In genomic region chr1:164912290-164912689, GRCh38 we compare ENCODE assay signal across 21 cellular contexts.
DNase-seq lines count a peak whose midpoint lies in the region; FAIRE-seq and TF ChIP-seq lines count a peak whose summit lies in the region.
"Had no signal": no experiment of that assay in that cellular context is flagged by ENCODE, and none has a peak within 500 bp of the region (broad histone marks: within the 10 kb centered on the region; RNA-seq: fewer than 3 reads in every experiment).

No MANE protein-coding gene starts in this region.

- no peak overlapping the region for H4K5ac ChIP-seq in H1 (ENCODE audit: insufficient read length, low read depth, low read length)

- POLR2A ChIA-PET in H1 (lab: Charles Lee; ENCODE audit: partially characterized antibody) = no interaction called here

- no peaks in the 10 kb centered on the region for H4K20me1 ChIP-seq in H1 (replicated peaks in 1 of 2; ENCODE audit: control insufficient read depth in 1 of 2, insufficient read depth in 2 of 2, low read length in 2 of 2)

- H3K27ac ChIP-seq in H1 (ENCODE audit: low read depth, low read length) (no peak overlapping the region), small intestine (ENCODE audit: low read depth in 1 of 2, low read length in 1 of 2) (no peak overlapping the region)
- H3K27ac ChIP-seq: HL-60 had no signal

- 0 out of 2 replicates have a peak overlapping the region, but pooled peaks have one; percentile 33 for H2AFZ ChIP-seq in H1 (ENCODE audit: low read length)

- no peaks in the 10 kb centered on the region for H3K23me2 ChIP-seq in H1 (ENCODE audit: low read depth, low read length)

- TF ChIP-seq CTCF in H1 (IDR thresholded peaks at IDR 0.05; ENCODE audit: control extremely low read depth in 1 of 3, insufficient read depth in 1 of 3, low read depth in 1 of 3, low read length in 3 of 3) = no peak

- H2BK15ac ChIP-seq in H1 (ENCODE audit: low read length) = no peak overlapping the region

- no peak for TF ChIP-seq EP300 in H1 (IDR thresholded peaks at IDR 0.05; ENCODE audit: borderline replicate concordance in 1 of 2, low read depth in 2 of 2, low read length in 2 of 2)

- H3K9ac ChIP-seq in H1 (replicated peaks in 1 of 4; ENCODE audit: extremely low read depth in 1 of 4, low read depth in 3 of 4, low read length in 3 of 4) = no peak overlapping the region

- no peak overlapping the region for H2AK5ac ChIP-seq in H1 (ENCODE audit: low read depth, low read length)

- no peak overlapping the region for H2BK20ac ChIP-seq in H1 (ENCODE audit: low read length)

- no peaks in the 10 kb centered on the region for H3K9me3 ChIP-seq in H1 (ENCODE audit: insufficient read depth in 2 of 2, low read depth in 1 of 2, low read length in 1 of 2)
- H3K9me3 ChIP-seq in small intestine (ENCODE audit: control insufficient read depth, low read depth) = no peaks in the 10 kb centered on the region
- H3K9me3 ChIP-seq: MG63 had no signal

- no peak overlapping the region for H3K14ac ChIP-seq in H1 (ENCODE audit: insufficient read length)

- no peak overlapping the region for H2BK5ac ChIP-seq in H1 (ENCODE audit: low read depth, low read length)

- no peak overlapping the region for H2BK12ac ChIP-seq in H1 (ENCODE audit: low read depth, low read length)

- H3K27me3 ChIP-seq in H1 (replicated peaks in 1 of 4; ENCODE audit: control insufficient read depth in 3 of 4, extremely low read depth in 1 of 4, insufficient read depth in 3 of 4, low read length in 3 of 4) = no peaks in the 10 kb centered on the region
- no peaks in the 10 kb centered on the region for H3K27me3 ChIP-seq in small intestine (ENCODE audit: control insufficient read depth in 2 of 2, insufficient read depth in 2 of 2, low read length in 2 of 2)

- no peak overlapping the region for H2BK120ac ChIP-seq in H1 (replicated peaks; ENCODE audit: low read depth, low read length)

- no peak overlapping the region for H3K18ac ChIP-seq in H1 (ENCODE audit: extremely low read depth, low read length)

- H3K23ac ChIP-seq in H1 (ENCODE audit: insufficient read length) = no peak overlapping the region

- DNase-seq in NCI-H2107 (lab: John Stamatoyannopoulos, UW) (peak; percentile 31), H1 (ENCODE audit: low read depth in 1 of 2, low spot score in 2 of 2) (no peak), medulla oblongata (ENCODE audit: extremely low spot score) (peak; percentile 9), retina (peak; percentile 48), activated gamma-delta T cell treated with Interleukin-2 at 50 U/mL for 16 hours (no peak), Kasumi-1 (lab: John Stamatoyannopoulos, UW) (no peak), small intestine (no peak)
- DNase-seq: AML-193, DMS79, IMR-90, MG63, NCI-H1048, NCI-H146, NCI-H2081 treated with DMSO at 0.1 percent for 48 hours, NCI-H226, PC-3, RPMI8226 had no signal

- no peak overlapping the region for H4K91ac ChIP-seq in H1 (replicated peaks; ENCODE audit: insufficient read length, low read length)

- H3K79me1 ChIP-seq in H1 (ENCODE audit: low read depth, low read length) = no peaks in the 10 kb centered on the region

- no peak overlapping the region for H3K4me2 ChIP-seq in H1 (ENCODE audit: insufficient read depth in 1 of 2, low read depth in 2 of 2, low read length in 2 of 2)

- 95% methylated on average over 8 of the region's 8 CpGs; no CpG with 5 or more reads in 1 of the 2 experiments for WGBS in H1 (ENCODE audit: extremely low coverage in 1 of 2, insufficient coverage in 1 of 2, insufficient read length in 1 of 2, insufficient replicate concordance in 2 of 2, low coverage in 1 of 2, low lambda C conversion rate in 2 of 2, missing lambda C conversion rate in 1 of 2), 2 experiments
- 89 to 94% (median 92%) methylated on average over 8 of the region's 8 CpGs for WGBS in small intestine, 3 donors

- no peaks in the 10 kb centered on the region for H3K79me2 ChIP-seq in H1 (ENCODE audit: control insufficient read depth in 1 of 2, insufficient read depth in 2 of 2, low read length in 2 of 2)

- no peak for TF ChIP-seq POLR2A in H1 (IDR thresholded peaks at IDR 0.05; ENCODE audit: control extremely low read depth in 1 of 2, low read depth in 2 of 2, low read length in 2 of 2)

- no peak overlapping the region for H3K4me3 ChIP-seq in H1 (ENCODE audit: extremely low read depth in 1 of 4, insufficient read depth in 2 of 4, low read depth in 3 of 4, low read length in 4 of 4)
- no peak overlapping the region for H3K4me3 ChIP-seq in small intestine (ENCODE audit: low read depth in 1 of 2, low read length in 2 of 2)
- H3K4me3 ChIP-seq: MG63 had no signal

- TF ChIP-seq RAD21 in H1 (IDR thresholded peaks at IDR 0.05 in 1 of 2, conservative IDR thresholded peaks at IDR 0.05 in 1 of 2; ENCODE audit: low read depth in 2 of 2, low read length in 2 of 2) = no peak

- FAIRE-seq in H1 (lab: Jason Lieb, UNC) (no peak), small intestine (lab: Jason Lieb, UNC) (no peak)
- FAIRE-seq: GM12892, GM18507, H54 had no signal

- H3K56ac ChIP-seq in H1 (replicated peaks; ENCODE audit: insufficient read length, low read depth, low read length) = no peak overlapping the region

- H3K4me1 ChIP-seq in H1 (replicated peaks in 1 of 4; ENCODE audit: control insufficient read depth in 3 of 4, insufficient read depth in 4 of 4, low read length in 3 of 4) (no peaks in the 10 kb centered on the region), small intestine (ENCODE audit: control insufficient read depth in 2 of 2, insufficient read depth in 1 of 2, low read depth in 1 of 2, low read length in 1 of 2) (no peaks in the 10 kb centered on the region)

- no peak overlapping the region for H3K4ac ChIP-seq in H1 (replicated peaks; ENCODE audit: insufficient read length, low read depth, low read length)

- H3K36me3 ChIP-seq in H1 (ENCODE audit: control insufficient read depth in 2 of 4, insufficient read depth in 4 of 4, low read length in 3 of 4) (no peaks in the 10 kb centered on the region), small intestine (ENCODE audit: control insufficient read depth in 2 of 2, insufficient read depth in 2 of 2, low read length in 2 of 2) (no peaks in the 10 kb centered on the region)
- H3K36me3 ChIP-seq: MG63 had no signal

- CTCF ChIA-PET in H1 (lab: Charles Lee; ENCODE audit: partially characterized antibody) = no interaction called here

- no peak overlapping the region for H4K8ac ChIP-seq in H1 (ENCODE audit: extremely low read depth, insufficient read depth, low read length)

TF ChIP-seq in H1, 55 proteins besides CTCF, POLR2A, EP300 and RAD21:
- TF ChIP-seq CEBPB (IDR thresholded peaks at IDR 0.05; ENCODE audit: low read depth, low read length) (no peak), USF2 (IDR thresholded peaks at IDR 0.05; ENCODE audit: low read length) (no peak), CTBP2 (IDR thresholded peaks at IDR 0.05; ENCODE audit: borderline replicate concordance, insufficient read depth, insufficient read length, low read length) (no peak), SP4 (IDR thresholded peaks at IDR 0.05; ENCODE audit: low read length) (no peak), ZNF274 (IDR thresholded peaks at IDR 0.05; ENCODE audit: borderline replicate concordance, extremely low read depth, low read length) (no peak), E2F6 (IDR thresholded peaks at IDR 0.05) (no peak), GTF2F1 (IDR thresholded peaks at IDR 0.05; ENCODE audit: borderline replicate concordance, low read depth, low read length) (no peak), SIN3A (conservative IDR thresholded peaks at IDR 0.05 in 1 of 2, IDR thresholded peaks at IDR 0.05 in 1 of 2; ENCODE audit: low read depth in 1 of 2, low read length in 2 of 2) (no peak), SIRT6 (IDR thresholded peaks at IDR 0.05; ENCODE audit: low read length) (no peak), POLR2AphosphoS5 (IDR thresholded peaks at IDR 0.05; ENCODE audit: low read depth, low read length) (no peak), KDM4A (IDR thresholded peaks at IDR 0.05; ENCODE audit: low read depth, low read length, severe bottlenecking) (no peak), CHD2 (IDR thresholded peaks at IDR 0.05; ENCODE audit: low read length) (no peak), HDAC2 (IDR thresholded peaks at IDR 0.05; ENCODE audit: borderline replicate concordance in 1 of 2, low read depth in 2 of 2, low read length in 2 of 2) (no peak)

Comparison
In these comparisons a context has a peak if more than half of its experiments do, and no peak if none do; other contexts are left out.
1. DNase-seq: peak in NCI-H2107 (single experiment), medulla oblongata (single experiment) and retina (single experiment); none in H1 (0 of 2), activated gamma-delta T cell treated with Interleukin-2 at 50 U/mL for 16 hours (single experiment), Kasumi-1 (0 of 2) and small intestine (single experiment).